ENCODE assay signal across 11 cellular contexts in the genomic region with DNA sequence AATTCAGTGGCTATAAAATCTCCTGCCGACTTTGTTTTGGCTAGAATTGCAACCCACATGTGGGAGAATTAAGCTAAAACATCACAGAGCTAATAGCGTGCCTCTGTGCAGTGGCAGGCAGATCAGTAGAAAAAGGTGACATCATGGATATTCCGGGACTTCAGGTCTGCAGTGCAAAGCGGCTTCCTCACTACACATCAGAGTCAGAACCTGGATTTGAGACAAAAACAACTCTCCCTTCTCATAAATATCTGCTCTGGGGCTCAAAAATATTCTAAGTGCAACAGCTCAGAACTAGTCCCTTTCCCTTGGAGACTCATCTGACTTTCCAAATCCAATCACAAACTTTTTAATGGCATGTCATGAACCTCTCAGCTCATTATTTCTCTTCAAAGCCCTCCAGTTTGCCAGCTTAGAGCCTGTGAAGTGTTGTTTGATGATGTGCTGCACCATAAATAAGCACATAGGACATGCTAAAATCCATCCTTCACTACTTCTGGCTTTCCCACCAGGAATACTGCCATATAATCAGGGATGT.
DNase-seq lines count a peak whose midpoint lies in the region; ATAC-seq and TF ChIP-seq lines count a peak whose summit lies in the region.
"Had no signal": no experiment of that assay in that cellular context is flagged by ENCODE, and none has a peak within 500 bp of the region (broad histone marks: within the 10 kb centered on the region; RNA-seq: fewer than 3 reads in every experiment).

No MANE protein-coding gene starts in this region.

- TF ChIP-seq CTCF in cardiac fibroblast (IDR thresholded peaks at IDR 0.05; ENCODE audit: low read depth, low read length) (no peak), right atrium auricular region (IDR thresholded peaks at IDR 0.05) (no peak)

- peak overlapping the region; percentile 83 to 91 for H3K27ac ChIP-seq in right atrium auricular region

- H3K4me1 ChIP-seq in right atrium auricular region, result peaks cover 0 to 55% of the 10 kb centered on the region in 2 donors

- no peaks in the 10 kb centered on the region for H3K36me3 ChIP-seq in right atrium auricular region

- H3K9me3 ChIP-seq in right atrium auricular region, result no peaks in the 10 kb centered on the region

- H3K4me3 ChIP-seq in cardiac fibroblast (replicated peaks in 1 of 2; ENCODE audit: low read depth in 2 of 2, low read length in 2 of 2), result no peak overlapping the region
- H3K4me3 ChIP-seq in right atrium auricular region, result peak overlapping the region in 1 of 2 donors; percentile 4

- DNase-seq in EL (peak; percentile 38), cardiac fibroblast (ENCODE audit: low read depth in 2 of 2) (peak; percentile 49 to 74), right atrium auricular region (ENCODE audit: low spot score) (no peak), retina (peak; percentile 59), NCI-H2107 treated with DMSO at 0.1 percent for 48 hours (lab: John Stamatoyannopoulos, UW; ENCODE audit: unreplicated experiment) (no peak), NCI-H2107 (lab: John Stamatoyannopoulos, UW) (no peak)
- no peak for DNase-seq in activated CD4-positive, alpha-beta T cell treated with anti-CD3 and anti-CD28 coated beads for 48 hours
- DNase-seq: activated CD4-positive, alpha-beta T cell treated with anti-CD3 and anti-CD28 coated beads, Interleukin-2, amount 10 ng/mL, durations not matched to agents 24 days and 14 days; endodermal cell; SW 1271 had no signal

- no peak for ATAC-seq in GM21786 (IDR thresholded peaks at IDR 0.05; ENCODE audit: unreplicated experiment)

- H3K27me3 ChIP-seq in right atrium auricular region, result no peaks in the 10 kb centered on the region

Comparison
In these comparisons a context has a peak if more than half of its experiments do, and no peak if none do; other contexts are left out.
1. DNase-seq: peak in EL (single experiment), cardiac fibroblast (2 of 2) and retina (single experiment); none in right atrium auricular region (single experiment), activated CD4-positive, alpha-beta T cell treated with anti-CD3 and anti-CD28 coated beads for 48 hours (single experiment), NCI-H2107 treated with DMSO at 0.1 percent for 48 hours (single experiment) and NCI-H2107 (single experiment).